In the genomic region with DNA sequence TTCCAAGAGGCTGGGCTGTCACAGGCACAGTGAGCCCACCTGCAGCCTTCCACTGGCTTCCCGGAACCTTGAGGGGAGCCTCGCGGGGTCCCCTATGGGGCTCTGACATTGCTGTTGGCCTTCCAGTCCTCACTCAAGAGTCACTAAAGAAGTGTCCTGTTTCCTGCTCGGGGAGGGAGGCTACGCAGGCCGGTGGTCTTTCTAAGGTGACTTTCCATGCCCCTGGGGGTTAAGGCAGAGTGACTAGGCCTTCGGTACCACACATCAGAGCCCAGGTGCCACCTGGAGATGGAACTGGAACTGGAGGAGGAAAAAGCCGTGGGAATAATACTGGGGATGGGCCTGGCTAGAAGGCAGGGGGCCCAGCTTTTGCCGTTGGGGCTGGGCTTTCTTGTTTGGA, we compare ENCODE assay signal across 23 cellular contexts.
DNase-seq lines count a peak whose midpoint lies in the region; ATAC-seq, FAIRE-seq and TF ChIP-seq lines count a peak whose summit lies in the region.
"Had no signal": no experiment of that assay in that cellular context is flagged by ENCODE, and none has a peak within 500 bp of the region (broad histone marks: within the 10 kb centered on the region; RNA-seq: fewer than 3 reads in every experiment).

No MANE protein-coding gene starts in this region.

- H4K20me1 ChIP-seq in astrocyte (ENCODE audit: insufficient read depth, low read length) = no peaks in the 10 kb centered on the region

- no peaks in the 10 kb centered on the region for H3K9me3 Mint-ChIP-seq in astrocyte (ENCODE audit: unreplicated experiment)
- no peaks in the 10 kb centered on the region for H3K9me3 Mint-ChIP-seq in osteocyte (ENCODE audit: unreplicated experiment)
- H3K9me3 Mint-ChIP-seq: CD4-positive, CD25-positive, alpha-beta regulatory T cell; CD8-positive, alpha-beta memory T cell had no signal

- peaks cover 38% of the 10 kb centered on the region for H3K4me1 Mint-ChIP-seq in astrocyte (ENCODE audit: low read depth, unreplicated experiment)
- peaks cover 13% of the 10 kb centered on the region for H3K4me1 Mint-ChIP-seq in osteocyte (ENCODE audit: unreplicated experiment)
- H3K4me1 Mint-ChIP-seq: CD8-positive, alpha-beta memory T cell had no signal

- H3K36me3 ChIP-seq in astrocyte (ENCODE audit: insufficient read depth, low read length) = peaks cover 38% of the 10 kb centered on the region
- H3K36me3 ChIP-seq in kidney (ENCODE audit: control insufficient read depth in 1 of 2, insufficient read depth in 2 of 2, low read length in 2 of 2) = peaks cover 51 to 81% of the 10 kb centered on the region in 2 donors

- no peaks in the 10 kb centered on the region for H3K27me3 Mint-ChIP-seq in astrocyte (ENCODE audit: low read depth, unreplicated experiment)
- H3K27me3 Mint-ChIP-seq in osteocyte (ENCODE audit: unreplicated experiment) = no peaks in the 10 kb centered on the region
- H3K27me3 Mint-ChIP-seq: CD4-positive, CD25-positive, alpha-beta regulatory T cell had no signal

- H2AFZ ChIP-seq in astrocyte (ENCODE audit: low read depth, low read length) = no peak overlapping the region
- H2AFZ ChIP-seq: GM23248 had no signal

- H3K27ac ChIP-seq in astrocyte (ENCODE audit: low read depth, low read length) (no peak overlapping the region), kidney (ENCODE audit: low read depth in 2 of 2, low read length in 2 of 2) (no peak overlapping the region)
- H3K27ac ChIP-seq: GM23248 had no signal

- DNase-seq in astrocyte (ENCODE audit: low read depth) = no peak
- DNase-seq in kidney = peak; percentile 41
- no peak for DNase-seq in osteocyte (ENCODE audit: extremely low spot score, unreplicated experiment)
- DNase-seq in NCI-H345 treated with DMSO at 0.1 percent for 48 hours (lab: John Stamatoyannopoulos, UW; ENCODE audit: unreplicated experiment) = no peak
- no peak for DNase-seq in HUDEP-2 (lab: John Stamatoyannopoulos, UW; ENCODE audit: unreplicated experiment in 76 of 76)
- DNase-seq in HuH-7.5 (ENCODE audit: low spot score) = no peak
- DNase-seq: ACHN; BE2C; C1 segment of cervical spinal cord; CD4-positive, CD25-positive, alpha-beta regulatory T cell; CD8-positive, alpha-beta memory T cell; COR-L47; DMS 273 treated with DMSO at 0.1 percent for 48 hours; DMS53; DND-41; EL; GM23248; HCEC 1CT had no signal

- H3K4me2 ChIP-seq in astrocyte (ENCODE audit: low read length) = no peak overlapping the region

- H3K4me3 Mint-ChIP-seq in astrocyte (ENCODE audit: unreplicated experiment) = no peak overlapping the region
- no peak overlapping the region for H3K4me3 Mint-ChIP-seq in osteocyte (ENCODE audit: unreplicated experiment)
- H3K4me3 Mint-ChIP-seq: CD4-positive, CD25-positive, alpha-beta regulatory T cell; CD8-positive, alpha-beta memory T cell had no signal

- no peak overlapping the region for H3K9ac ChIP-seq in astrocyte (ENCODE audit: low read length)
- H3K9ac ChIP-seq in kidney (ENCODE audit: low read length in 2 of 2) = no peak overlapping the region
- H3K9ac ChIP-seq: GM23248 had no signal

- intact Hi-C loops in kidney (cut with DNase I) = no loop called here

- H3K27ac Mint-ChIP-seq in astrocyte (ENCODE audit: unreplicated experiment) (peak overlapping the region; percentile 44), osteocyte (ENCODE audit: unreplicated experiment) (peak overlapping the region; percentile 18)

- H3K27me3 ChIP-seq in astrocyte (ENCODE audit: insufficient read depth, low read length) = no peaks in the 10 kb centered on the region
- H3K27me3 ChIP-seq: BE2C had no signal

- no peak for FAIRE-seq in astrocyte (lab: Jason Lieb, UNC)
- no peak for FAIRE-seq in kidney (lab: Jason Lieb, UNC)
- FAIRE-seq: A204.1, GM12891, HepG2, HTR-8/SVneo had no signal

- H3K4me1 ChIP-seq in astrocyte (ENCODE audit: insufficient read depth, low read length) = peaks cover 48% of the 10 kb centered on the region
- peaks cover 0 to 6% of the 10 kb centered on the region in 2 donors for H3K4me1 ChIP-seq in kidney (ENCODE audit: control insufficient read depth in 1 of 2, insufficient read depth in 1 of 2, low read depth in 1 of 2, low read length in 2 of 2)
- H3K4me1 ChIP-seq: BE2C had no signal

- ATAC-seq in GM18873 (IDR thresholded peaks at IDR 0.05; ENCODE audit: low FRiP score, unreplicated experiment) = no peak
- ATAC-seq: HepG2 had no signal

- TF ChIP-seq CTCF in astrocyte (IDR thresholded peaks at IDR 0.05; ENCODE audit: insufficient read depth, low read depth, low read length) (no peak), kidney (IDR thresholded peaks at IDR 0.05; ENCODE audit: borderline replicate concordance, extremely low read depth, insufficient read depth) (no peak), osteocyte (IDR thresholded peaks at IDR 0.05) (no peak)

- H3K4me3 ChIP-seq in astrocyte (ENCODE audit: insufficient read depth, low read depth, low read length) (no peak overlapping the region), kidney (ENCODE audit: low read length in 2 of 2) (no peak overlapping the region)
- H3K4me3 ChIP-seq: GM23248 had no signal

- no peaks in the 10 kb centered on the region for H3K79me2 ChIP-seq in astrocyte (ENCODE audit: insufficient read depth, low read length)

- H3K9me3 ChIP-seq in astrocyte (ENCODE audit: insufficient read depth, low read depth, low read length) (no peaks in the 10 kb centered on the region), kidney (ENCODE audit: control insufficient read depth in 1 of 2, low read length in 2 of 2) (no peaks in the 10 kb centered on the region)
- H3K9me3 ChIP-seq: BE2C had no signal

- H3K36me3 Mint-ChIP-seq in astrocyte (ENCODE audit: low read depth, unreplicated experiment) (peaks cover 49% of the 10 kb centered on the region), osteocyte (ENCODE audit: unreplicated experiment) (peaks cover 65% of the 10 kb centered on the region)
